ENCODE assay signal across 6 cellular contexts in the genomic region with DNA sequence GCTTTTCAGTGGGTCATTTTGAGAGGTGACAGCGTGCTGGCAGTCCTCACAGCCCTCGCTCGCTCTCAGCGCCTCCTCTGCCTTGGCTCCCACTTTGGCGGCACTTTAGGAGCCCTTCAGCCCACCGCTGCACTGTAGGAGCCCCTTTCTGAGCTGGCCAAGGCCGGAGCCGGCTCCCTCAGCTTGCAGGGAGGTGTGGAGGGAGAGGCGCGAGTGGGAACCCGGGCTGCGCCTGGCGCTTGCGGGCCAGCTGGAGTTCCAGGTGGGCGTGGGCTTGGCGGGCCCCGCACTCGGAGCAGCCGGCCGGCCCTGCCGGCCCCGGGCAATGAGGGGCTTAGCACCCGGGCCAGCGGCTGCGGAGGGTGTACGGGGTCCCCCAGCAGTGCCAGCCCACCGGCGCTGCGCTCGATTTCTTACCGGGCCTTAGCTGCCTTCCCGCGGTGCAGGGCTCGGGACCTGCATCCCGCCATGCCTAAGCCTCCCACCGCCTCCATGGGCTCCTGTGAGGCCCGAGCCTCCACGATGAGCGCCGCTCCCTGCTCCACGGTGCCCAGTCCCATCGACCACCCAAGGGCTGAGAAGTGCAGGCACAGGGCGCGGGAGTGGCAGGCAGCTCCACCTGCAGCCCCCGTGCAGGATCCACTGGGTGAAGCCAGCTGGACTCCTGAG.
DNase-seq lines count a peak whose midpoint lies in the region; ATAC-seq and TF ChIP-seq lines count a peak whose summit lies in the region.
"Not testable (repeated sequence)": the region's sequence is repeated elsewhere in the genome, so short reads cannot be mapped to it uniquely, and the experiment has no call there.

No MANE protein-coding gene starts in this region.

- H2BK15ac ChIP-seq in IMR-90 (ENCODE audit: low read depth, low read length); neuronal stem cell (ENCODE audit: low read length): not testable (repeated sequence)

- not testable (repeated sequence) for H3K4me2 ChIP-seq in IMR-90 (ENCODE audit: low read depth, low read length); neuronal stem cell (ENCODE audit: insufficient read depth, low read length, poor library complexity, severe bottlenecking)

- peak overlapping the region; percentile 71 for H3K27ac ChIP-seq in 22Rv1
- H3K27ac ChIP-seq in IMR-90 (ENCODE audit: insufficient read depth, low read length); right cardiac atrium (ENCODE audit: low read length); neuronal stem cell (replicated peaks; ENCODE audit: low read length); testis: not testable (repeated sequence)
- H3K27ac ChIP-seq in VCaP = peak overlapping the region; percentile 74

- not testable (repeated sequence) for BruUV-seq in IMR-90 (replicated peaks; lab: Mats Ljungman, UMichigan)

- not testable (repeated sequence) for TF ChIP-seq CTCF in 22Rv1 (IDR thresholded peaks at IDR 0.05); IMR-90 (conservative IDR thresholded peaks at IDR 0.05; ENCODE audit: low read depth, low read length); VCaP (conservative IDR thresholded peaks at IDR 0.05); testis (IDR thresholded peaks at IDR 0.05)

- peak overlapping the region; percentile 90 for H2BK12ac ChIP-seq in neuronal stem cell (ENCODE audit: low read length)

- not testable (repeated sequence) for H2BK5ac ChIP-seq in IMR-90 (ENCODE audit: low read depth, low read length, poor library complexity, severe bottlenecking); neuronal stem cell (ENCODE audit: low read length)

- ATAC-seq in IMR-90 (ENCODE audit: low read depth); right cardiac atrium: not testable (repeated sequence)

- not testable (repeated sequence) for TF ChIP-seq RAD21 in IMR-90 (IDR thresholded peaks at IDR 0.05; ENCODE audit: low read length)

- H4K20me1 ChIP-seq in IMR-90 (ENCODE audit: insufficient read depth, low read length) = not testable (repeated sequence)

- not testable (repeated sequence) for H3K9me1 ChIP-seq in IMR-90 (ENCODE audit: insufficient read depth, low read length)

- H3K23ac ChIP-seq in IMR-90 (ENCODE audit: low read depth, low read length); neuronal stem cell (ENCODE audit: low read depth, low read length, poor library complexity): not testable (repeated sequence)

- not testable (repeated sequence) for H3K9me3 ChIP-seq in IMR-90 (ENCODE audit: control insufficient read depth, insufficient read depth, low read length); right cardiac atrium (ENCODE audit: control insufficient read depth, low read length); neuronal stem cell (replicated peaks in 1 of 2; ENCODE audit: control insufficient read depth in 2 of 2, insufficient read depth in 1 of 2, low read depth in 1 of 2, low read length in 2 of 2); testis

- H3K56ac ChIP-seq in IMR-90 (ENCODE audit: extremely low read depth, insufficient read depth, low read length) = not testable (repeated sequence)

- CTCF ChIA-PET in IMR-90 (lab: Yijun Ruan, JAX) = not testable (repeated sequence)

- not testable (repeated sequence) for H3K14ac ChIP-seq in IMR-90 (replicated peaks; ENCODE audit: low read depth, low read length); neuronal stem cell (ENCODE audit: low read length)

- not testable (repeated sequence) for H3K36me3 ChIP-seq in IMR-90 (ENCODE audit: control insufficient read depth, insufficient read depth, low read length); neuronal stem cell (replicated peaks in 1 of 2; ENCODE audit: control insufficient read depth in 2 of 2, insufficient read depth in 2 of 2, low read length in 2 of 2); testis (ENCODE audit: low read depth, missing control alignments)

- H3K4me1 ChIP-seq in IMR-90 (ENCODE audit: control insufficient read depth, insufficient read depth, low read length); right cardiac atrium (ENCODE audit: control insufficient read depth, insufficient read depth, low read length); neuronal stem cell (ENCODE audit: control insufficient read depth in 2 of 2, insufficient read depth in 1 of 2, low read depth in 1 of 2, low read length in 2 of 2); testis: not testable (repeated sequence)

- not testable (repeated sequence) for H3K9ac ChIP-seq in IMR-90 (ENCODE audit: low read depth, low read length); neuronal stem cell (ENCODE audit: low read depth, low read length, poor library complexity)

- H4K5ac ChIP-seq in IMR-90 (ENCODE audit: low read depth, low read length) = not testable (repeated sequence)

- intact Hi-C loops in IMR-90 (cut with micrococcal nuclease); right cardiac atrium (cut with DNase I); testis (cut with DNase I; ENCODE audit: low total_unique reads): not testable (repeated sequence)

- H3K27me3 ChIP-seq in IMR-90 (ENCODE audit: control insufficient read depth, insufficient read depth, low read length); right cardiac atrium (ENCODE audit: control insufficient read depth, insufficient read depth); neuronal stem cell (ENCODE audit: control insufficient read depth in 3 of 3, insufficient read depth in 3 of 3, low read depth in 1 of 3, low read length in 3 of 3); testis: not testable (repeated sequence)

- H4K8ac ChIP-seq in IMR-90 (ENCODE audit: low read depth in 2 of 2, low read length in 2 of 2); neuronal stem cell (ENCODE audit: low read depth, low read length): not testable (repeated sequence)

- not testable (repeated sequence) for H2AK5ac ChIP-seq in IMR-90 (ENCODE audit: low read depth, low read length); neuronal stem cell (ENCODE audit: low read depth, low read length)

- POLR2A ChIA-PET in IMR-90 (lab: Charles Lee; ENCODE audit: unreplicated experiment) = interaction anchor here (1.0 kb wide), 1 partner anchor 13 kb away, joined by 3 read pairs; no protein-coding TSS in a partner anchor

- not testable (repeated sequence) for H3K4ac ChIP-seq in IMR-90 (ENCODE audit: low read depth, low read length); neuronal stem cell (ENCODE audit: low read length)

- not testable (repeated sequence) for H3K79me1 ChIP-seq in IMR-90 (ENCODE audit: low read depth in 1 of 2, low read length in 2 of 2); neuronal stem cell (ENCODE audit: low read depth, low read length)

- peak overlapping the region; percentile 44; the same call in 1 of the 2 replicates for H3K18ac ChIP-seq in IMR-90 (ENCODE audit: low read depth, low read length)
- H3K18ac ChIP-seq in neuronal stem cell (ENCODE audit: low read length) = not testable (repeated sequence)

- not testable (repeated sequence) for H3K4me3 ChIP-seq in IMR-90 (ENCODE audit: insufficient read depth, low read depth, low read length); right cardiac atrium (ENCODE audit: low read length); neuronal stem cell (ENCODE audit: low read length in 2 of 2)
- H3K4me3 ChIP-seq in testis = peak overlapping the region; percentile 20 to 49

- TF ChIP-seq POLR2A in IMR-90 (IDR thresholded peaks at IDR 0.05; ENCODE audit: low read depth, low read length); testis (IDR thresholded peaks at IDR 0.05): not testable (repeated sequence)

- not testable (repeated sequence) for H2AFZ ChIP-seq in IMR-90 (replicated peaks; ENCODE audit: low read length, poor library complexity); neuronal stem cell (ENCODE audit: low read length)

- H2BK20ac ChIP-seq in IMR-90 (ENCODE audit: low read depth, low read length) = not testable (repeated sequence)

- no CpG with 5 or more reads among the region's 45 CpGs for WGBS in IMR-90 (ENCODE audit: extremely low coverage in 2 of 2, insufficient read length in 1 of 2), 2 experiments
- WGBS in right cardiac atrium = 95% methylated on average over 40 of the region's 45 CpGs
- WGBS in neuronal stem cell (ENCODE audit: extremely low coverage in 2 of 2, insufficient read length in 2 of 2, insufficient replicate concordance in 1 of 2), 2 donors = no CpG with 5 or more reads among the region's 45 CpGs
- 56 to 77% methylated on average over 14 to 42 of the region's 45 CpGs for WGBS in testis, 2 donors

- not testable (repeated sequence) for H4K91ac ChIP-seq in IMR-90 (ENCODE audit: insufficient read depth, low read depth, low read length); neuronal stem cell (ENCODE audit: low read depth, low read length, poor library complexity)

- H2BK120ac ChIP-seq in IMR-90 (ENCODE audit: low read depth, low read length); neuronal stem cell (ENCODE audit: low read depth, low read length): not testable (repeated sequence)

- dilution Hi-C loops in IMR-90 (cut with HindIII; ENCODE audit: low sequenced_read_pairs, unreplicated experiment) = not testable (repeated sequence)

- in situ Hi-C loops in IMR-90 (cut with MboI; ENCODE audit: low sequenced_read_pairs) = not testable (repeated sequence)

- not testable (repeated sequence) for DNase-seq in IMR-90; neuronal stem cell (ENCODE audit: low spot score); testis
- DNase-seq in right cardiac atrium = peak in 2 of 3 donors; percentile 38 to 53

- H2AK9ac ChIP-seq in IMR-90 (replicated peaks; ENCODE audit: low read depth, low read length, poor library complexity) = not testable (repeated sequence)
